Comparison of ENCODE assay signal across 23 cellular contexts in the genomic region with DNA sequence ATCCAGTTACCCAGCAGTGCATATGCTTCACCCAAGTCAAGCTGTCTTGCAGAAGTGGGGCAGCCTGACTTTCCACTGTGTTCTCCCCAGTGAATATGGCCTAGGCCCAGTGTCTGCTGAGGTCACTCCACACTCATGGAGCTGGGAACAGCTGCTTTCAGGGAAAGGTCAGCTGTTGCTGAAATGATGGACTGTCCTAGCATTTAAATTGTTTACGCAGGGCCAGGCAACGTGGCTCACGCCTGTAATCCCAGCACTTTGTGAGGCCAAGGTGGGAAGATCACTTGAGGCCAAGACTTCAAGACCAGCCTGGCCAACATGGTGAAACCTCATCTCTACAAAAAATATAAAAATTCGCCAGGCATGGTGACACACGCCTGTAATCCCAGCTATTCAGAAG.
DNase-seq lines count a peak whose midpoint lies in the region; ATAC-seq and TF ChIP-seq lines count a peak whose summit lies in the region.
"Had no signal": no experiment of that assay in that cellular context is flagged by ENCODE, and none has a peak within 500 bp of the region (broad histone marks: within the 10 kb centered on the region; RNA-seq: fewer than 3 reads in every experiment).

No MANE protein-coding gene starts in this region.

- WGBS in endodermal cell (ENCODE audit: insufficient coverage in 1 of 2, insufficient read length in 1 of 2), 2 experiments, result 86 to 87% methylated on average over 5 of the region's 5 CpGs
- WGBS in transverse colon (ENCODE audit: low coverage in 1 of 2), 2 donors, result 86% methylated on average over 4 of the region's 5 CpGs; no CpG with 5 or more reads in 1 of the 2 donors

- H3K9me3 ChIP-seq in endodermal cell (ENCODE audit: control insufficient read depth, low read length) (no peaks in the 10 kb centered on the region), transverse colon (no peaks in the 10 kb centered on the region)
- H3K9me3 ChIP-seq: SK-N-SH, vagina had no signal

- in situ Hi-C loops in ACHN (cut with HindIII; ENCODE audit: low pct_ligation_motif_present, low pct_unique_long_range_greater_than_20kb, low sequenced_read_pairs), result no loop called here
- in situ Hi-C loops in transverse colon (cut with MboI; ENCODE audit: low pct_ligation_motif_present in 1 of 4, low pct_unique_long_range_greater_than_20kb in 1 of 4, low sequenced_read_pairs in 3 of 4), result no loop called here

- H3K4me1 Mint-ChIP-seq in endodermal cell, result peaks cover 9% of the 10 kb centered on the region

- H3K27me3 ChIP-seq in endodermal cell (ENCODE audit: control insufficient read depth, insufficient read depth, low read length, poor library complexity, severe bottlenecking) (no peaks in the 10 kb centered on the region), transverse colon (no peaks in the 10 kb centered on the region)
- H3K27me3 ChIP-seq: vagina had no signal

- TF ChIP-seq CTCF in endodermal cell (conservative IDR thresholded peaks at IDR 0.05) (no peak), transverse colon (IDR thresholded peaks at IDR 0.05) (no peak)

- no peak for TF ChIP-seq POLR2A in transverse colon (IDR thresholded peaks at IDR 0.05)

- no peak overlapping the region for H3K9ac ChIP-seq in endodermal cell (ENCODE audit: extremely low read depth, low read length, poor library complexity, severe bottlenecking)
- H3K9ac ChIP-seq: SK-N-SH had no signal

- H3K27ac Mint-ChIP-seq in endodermal cell, result no peak overlapping the region
- H3K27ac Mint-ChIP-seq: activated CD8-positive, alpha-beta T cell treated with anti-CD3 and anti-CD28 coated beads for 36 hours; HFFc6; nephron progenitor cell had no signal

- H3K36me3 Mint-ChIP-seq in endodermal cell (ENCODE audit: low read depth), result no peaks in the 10 kb centered on the region

- H3K27ac ChIP-seq in endodermal cell (ENCODE audit: low read depth, low read length) (no peak overlapping the region), transverse colon (peak overlapping the region in 2 of 4 donors; percentile 33 to 55)
- H3K27ac ChIP-seq: vagina had no signal

- ATAC-seq in sciatic nerve (peak; percentile 38), GM21737 (IDR thresholded peaks at IDR 0.05; ENCODE audit: unreplicated experiment) (no peak)
- ATAC-seq: activated CD8-positive, alpha-beta T cell treated with anti-CD3 and anti-CD28 coated beads for 36 hours; HepG2; Panc1 had no signal

- no peak for TF ChIP-seq EP300 in transverse colon (IDR thresholded peaks at IDR 0.05; ENCODE audit: low read depth)

- H3K36me3 ChIP-seq in endodermal cell (ENCODE audit: control insufficient read depth, insufficient read depth, low read length) (no peaks in the 10 kb centered on the region), transverse colon (no peaks in the 10 kb centered on the region)
- H3K36me3 ChIP-seq: vagina had no signal

- intact Hi-C loops in sciatic nerve (cut with DNase I), result no loop called here
- intact Hi-C loops in transverse colon (cut with DNase I; ENCODE audit: low total_unique reads), result no loop called here

- peak; percentile 94 for DNase-seq in LHCN-M2 (ENCODE audit: low read depth)
- DNase-seq in endodermal cell, result peak; percentile 26
- DNase-seq in islet precursor cell, result peak; percentile 51
- no peak for DNase-seq in sciatic nerve (ENCODE audit: low spot score)
- no peak for DNase-seq in ACHN
- DNase-seq in transverse colon, result no peak
- DNase-seq in GDM1 (lab: John Stamatoyannopoulos, UW), result no peak
- DNase-seq: activated CD4-positive, CD25-positive, alpha-beta regulatory T cell; activated CD8-positive, alpha-beta T cell treated with anti-CD3 and anti-CD28 coated beads for 36 hours; activated naive CD4-positive, alpha-beta T cell; amygdala; central memory CD4-positive, alpha-beta T cell; HFFc6; NCI-H1417; nephron progenitor cell; NK-92 treated with Interleukin-12 subunit alpha and Interleukin-12 subunit beta, amount 100 ng/mL, for 24 hours; SK-N-SH; stimulated activated CD4-positive, alpha-beta T cell treated with anti-CD3 and anti-CD28 coated beads, Interleukin-12 subunit alpha, Interleukin-12 subunit beta, amount 100 ng/mL, for 4 hours had no signal

- H3K27me3 Mint-ChIP-seq in endodermal cell (ENCODE audit: insufficient read depth), result no peaks in the 10 kb centered on the region
- H3K27me3 Mint-ChIP-seq: activated CD8-positive, alpha-beta T cell treated with anti-CD3 and anti-CD28 coated beads for 36 hours had no signal

- no peaks in the 10 kb centered on the region for H3K9me3 Mint-ChIP-seq in endodermal cell
- H3K9me3 Mint-ChIP-seq: activated CD8-positive, alpha-beta T cell treated with anti-CD3 and anti-CD28 coated beads for 36 hours; HFFc6; nephron progenitor cell had no signal

- H3K4me1 ChIP-seq in endodermal cell (ENCODE audit: control insufficient read depth, insufficient read depth, low read length) (no peaks in the 10 kb centered on the region), transverse colon (peaks cover 0 to 29% (median 6%) of the 10 kb centered on the region in 4 donors)

- no peak overlapping the region for H3K4me3 Mint-ChIP-seq in endodermal cell
- H3K4me3 Mint-ChIP-seq: activated CD8-positive, alpha-beta T cell treated with anti-CD3 and anti-CD28 coated beads for 36 hours; HFFc6; nephron progenitor cell had no signal

- no peak overlapping the region for H3K4me3 ChIP-seq in endodermal cell (ENCODE audit: low read length)
- H3K4me3 ChIP-seq in transverse colon, result no peak overlapping the region
- H3K4me3 ChIP-seq: lung, vagina had no signal

Comparison
In these comparisons a context has a peak if more than half of its experiments do, and no peak if none do; other contexts are left out.
1. DNase-seq: peak in LHCN-M2 (single experiment), endodermal cell (single experiment) and islet precursor cell (single experiment); none in sciatic nerve (single experiment), ACHN (single experiment), transverse colon (single experiment) and GDM1 (single experiment).